ENCODE assay signal across 15 cellular contexts in the genomic region with DNA sequence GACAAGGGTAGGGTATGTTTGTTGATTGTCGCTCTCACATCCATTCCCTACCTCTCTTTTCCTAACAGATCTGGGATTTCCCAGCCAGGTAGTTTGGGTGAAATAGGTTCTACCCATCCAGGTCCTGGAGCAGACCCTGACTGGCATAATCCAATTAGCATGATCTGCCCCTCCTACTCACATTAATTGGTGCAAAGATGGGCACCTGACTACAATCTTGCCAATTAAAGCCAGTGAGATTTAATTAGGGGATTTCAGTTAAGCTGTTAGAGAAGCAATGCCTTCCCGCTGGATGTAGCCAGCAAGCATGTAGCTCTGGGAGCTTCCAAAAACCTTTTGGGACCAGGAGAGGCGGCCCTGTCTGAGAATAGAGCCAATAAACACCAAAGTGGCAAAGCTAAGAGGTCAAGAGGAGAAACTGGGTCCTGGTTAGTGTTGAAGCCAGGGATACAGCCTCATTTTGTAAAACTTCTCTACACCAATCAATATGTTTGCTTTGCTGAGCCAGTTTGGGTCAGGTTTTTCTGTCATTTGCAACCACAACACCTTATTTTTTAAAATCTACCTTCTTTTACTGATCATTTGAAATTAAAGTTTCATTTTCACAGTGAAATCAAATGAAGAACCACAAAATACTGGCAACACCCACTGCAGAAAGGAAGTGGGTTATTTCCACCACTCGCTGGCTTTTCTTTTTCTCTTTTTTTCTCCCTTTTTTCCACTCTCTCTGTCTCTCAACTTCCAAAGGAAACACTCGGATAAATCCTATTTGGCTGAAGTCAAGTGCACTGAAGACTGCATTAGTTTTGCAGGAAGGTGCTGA. TPM values are rescaled to one million over a fixed set of nuclear protein-coding genes. Genes with fewer than 3 reads are reported as not detected.
DNase-seq lines count a peak whose midpoint lies in the region; ATAC-seq and TF ChIP-seq lines count a peak whose summit lies in the region.
"Had no signal": no experiment of that assay in that cellular context is flagged by ENCODE, and none has a peak within 500 bp of the region (broad histone marks: within the 10 kb centered on the region; RNA-seq: fewer than 3 reads in every experiment).

No MANE protein-coding gene starts in this region.

- ATAC-seq in stimulated activated naive CD8-positive, alpha-beta T cell treated with anti-CD3 and anti-CD28 coated beads, Interleukin-15, Interleukin-2, amounts not matched to agents 100 U/mL and 50 U/mL, for 24 hours: no peak
- ATAC-seq in heart left ventricle (no peak), heart right ventricle (no peak)
- ATAC-seq: mucosa of descending colon, psoas muscle had no signal

- peak overlapping the region; percentile 81 for H3K27ac Mint-ChIP-seq in stimulated activated naive CD8-positive, alpha-beta T cell treated with anti-CD3 and anti-CD28 coated beads, Interleukin-15, Interleukin-2, amounts not matched to agents 100 ng/mL and 50 ng/mL, for 24 hours
- H3K27ac Mint-ChIP-seq in dendritic cell treated with granulocyte-macrophage colony-stimulating factor and Interleukin-4, amounts not matched to agents 40 ng/mL and 50 ng/mL, for 4 days: peak overlapping the region; percentile 43
- H3K27ac Mint-ChIP-seq: brain had no signal

- peaks cover 2% of the 10 kb centered on the region for H4K20me1 ChIP-seq in OCI-LY7 (ENCODE audit: insufficient read depth, low read length)

- no peaks in the 10 kb centered on the region for H3K27me3 Mint-ChIP-seq in stimulated activated naive CD8-positive, alpha-beta T cell treated with anti-CD3 and anti-CD28 coated beads, Interleukin-15, Interleukin-2, amounts not matched to agents 100 ng/mL and 50 ng/mL, for 24 hours
- H3K27me3 Mint-ChIP-seq in dendritic cell treated with granulocyte-macrophage colony-stimulating factor and Interleukin-4, amounts not matched to agents 40 ng/mL and 50 ng/mL, for 4 days: peaks cover 8% of the 10 kb centered on the region

- H3K79me2 ChIP-seq in OCI-LY7 (ENCODE audit: insufficient read depth, low read depth, low read length): peaks cover 12% of the 10 kb centered on the region; the same call in 1 of the 2 replicates

- H3K9me3 Mint-ChIP-seq in stimulated activated naive CD8-positive, alpha-beta T cell treated with anti-CD3 and anti-CD28 coated beads, Interleukin-15, Interleukin-2, amounts not matched to agents 100 ng/mL and 50 ng/mL, for 24 hours: no peaks in the 10 kb centered on the region
- no peaks in the 10 kb centered on the region for H3K9me3 Mint-ChIP-seq in dendritic cell treated with granulocyte-macrophage colony-stimulating factor and Interleukin-4, amounts not matched to agents 40 ng/mL and 50 ng/mL, for 4 days

- peak overlapping the region; percentile 35 for H3K4me3 ChIP-seq in OCI-LY7 (ENCODE audit: low read depth, low read length, poor library complexity, severe bottlenecking)
- H3K4me3 ChIP-seq in heart left ventricle: peak overlapping the region in 1 of 12 donors; percentile 4
- H3K4me3 ChIP-seq in heart right ventricle: no peak overlapping the region
- H3K4me3 ChIP-seq: HAP-1, mucosa of descending colon, psoas muscle had no signal

- BruUV-seq in OCI-LY7 (replicated peaks; lab: Mats Ljungman, UMichigan): no TSS peak

- peak overlapping the region; percentile 62 for H3K4me3 Mint-ChIP-seq in stimulated activated naive CD8-positive, alpha-beta T cell treated with anti-CD3 and anti-CD28 coated beads, Interleukin-15, Interleukin-2, amounts not matched to agents 100 ng/mL and 50 ng/mL, for 24 hours
- H3K4me3 Mint-ChIP-seq in dendritic cell treated with granulocyte-macrophage colony-stimulating factor and Interleukin-4, amounts not matched to agents 40 ng/mL and 50 ng/mL, for 4 days: no peak overlapping the region

- TF ChIP-seq CTCF in OCI-LY7 (conservative IDR thresholded peaks at IDR 0.05; ENCODE audit: low read length) (no peak), heart left ventricle (IDR thresholded peaks at IDR 0.05) (no peak), heart right ventricle (IDR thresholded peaks at IDR 0.05) (no peak)

- WGBS in heart left ventricle, 4 donors: 77 to 89% (median 86%) methylated on average over 5 of the region's 5 CpGs
- 79 to 90% methylated on average over 5 of the region's 5 CpGs for WGBS in heart right ventricle, 2 donors

- TF ChIP-seq POLR2A in heart left ventricle (IDR thresholded peaks at IDR 0.05): no peak

- H3K27me3 ChIP-seq in heart left ventricle: no peaks in the 10 kb centered on the region
- H3K27me3 ChIP-seq in heart right ventricle: no peaks in the 10 kb centered on the region

- CTCF ChIA-PET in OCI-LY7 (lab: Charles Lee; ENCODE audit: unreplicated experiment): no interaction called here

- POLR2A ChIA-PET in OCI-LY7 (lab: Charles Lee): interaction anchor here (0.6 to 1.7 kb wide), 10 partner anchors 21 to 525 kb away, joined by 3 to 7 read pairs (median 4); no protein-coding TSS in a partner anchor

- H3K4me1 ChIP-seq in OCI-LY7 (ENCODE audit: insufficient read depth, low read length, poor library complexity, severe bottlenecking): peaks cover 65% of the 10 kb centered on the region
- H3K4me1 ChIP-seq in heart left ventricle: peaks cover 0 to 45% (median 6%) of the 10 kb centered on the region in 12 donors
- H3K4me1 ChIP-seq in heart right ventricle: peaks cover 0 to 52% (median 9%) of the 10 kb centered on the region in 9 donors

- H3K36me3 Mint-ChIP-seq in stimulated activated naive CD8-positive, alpha-beta T cell treated with anti-CD3 and anti-CD28 coated beads, Interleukin-15, Interleukin-2, amounts not matched to agents 100 ng/mL and 50 ng/mL, for 24 hours (ENCODE audit: low read depth): peaks cover 3% of the 10 kb centered on the region
- peaks cover 6% of the 10 kb centered on the region for H3K36me3 Mint-ChIP-seq in dendritic cell treated with granulocyte-macrophage colony-stimulating factor and Interleukin-4, amounts not matched to agents 40 ng/mL and 50 ng/mL, for 4 days (ENCODE audit: low read depth)
- H3K36me3 Mint-ChIP-seq: brain had no signal

- intact Hi-C loops in OCI-LY7 (cut with micrococcal nuclease; ENCODE audit: unreplicated experiment) (loop anchor here (2.0 to 10.0 kb wide), 6 partner anchors 107 to 913 kb away; partner anchors contain the start of gene RMC1), heart left ventricle (cut with DNase I) (loop anchor here in 5 of 10 donors (5.0 to 10.0 kb wide), 5 partner anchors 53 to 106 kb away; no protein-coding TSS in a partner anchor), heart right ventricle (cut with DNase I) (loop anchor here in 1 of 10 donors (10.0 kb wide), 1 partner anchor 103 kb away; no protein-coding TSS in a partner anchor)
- intact Hi-C loops in dendritic cell treated with granulocyte-macrophage colony-stimulating factor and Interleukin-4, amounts not matched to agents 40 ng/mL and 50 ng/mL, for 4 days (cut with micrococcal nuclease): no loop called here

- H3K9me3 ChIP-seq in OCI-LY7 (ENCODE audit: low read length): no peaks in the 10 kb centered on the region
- H3K9me3 ChIP-seq in heart left ventricle: no peaks in the 10 kb centered on the region
- no peaks in the 10 kb centered on the region for H3K9me3 ChIP-seq in heart right ventricle
- H3K9me3 ChIP-seq: HAP-1, mucosa of descending colon, psoas muscle had no signal

- H3K27ac ChIP-seq in OCI-LY7 (ENCODE audit: low read depth, low read length, poor library complexity, severe bottlenecking) (peak overlapping the region; percentile 98), heart left ventricle (peak overlapping the region in 1 of 12 donors; percentile 90), heart right ventricle (peak overlapping the region in 1 of 10 donors; percentile 77)
- H3K27ac ChIP-seq: psoas muscle had no signal

- H3K9me2 ChIP-seq in OCI-LY7 (ENCODE audit: insufficient read depth, low read length): no peaks in the 10 kb centered on the region

- H3K4me1 Mint-ChIP-seq in stimulated activated naive CD8-positive, alpha-beta T cell treated with anti-CD3 and anti-CD28 coated beads, Interleukin-15, Interleukin-2, amounts not matched to agents 100 ng/mL and 50 ng/mL, for 24 hours (ENCODE audit: low read depth): peaks cover 73% of the 10 kb centered on the region
- H3K4me1 Mint-ChIP-seq in dendritic cell treated with granulocyte-macrophage colony-stimulating factor and Interleukin-4, amounts not matched to agents 40 ng/mL and 50 ng/mL, for 4 days (ENCODE audit: low read depth): peaks cover 48% of the 10 kb centered on the region

- peak overlapping the region; percentile 74 for H3K4me2 ChIP-seq in OCI-LY7 (ENCODE audit: low read length)

- H3K36me3 ChIP-seq in OCI-LY7 (ENCODE audit: insufficient read depth, low read length) (no peaks in the 10 kb centered on the region), heart left ventricle (no peaks in the 10 kb centered on the region), heart right ventricle (no peaks in the 10 kb centered on the region)
- H3K36me3 ChIP-seq: HAP-1 had no signal

- H2AFZ ChIP-seq in OCI-LY7 (ENCODE audit: low read length): peak overlapping the region; percentile 90

- DNase-seq in stimulated activated naive CD8-positive, alpha-beta T cell treated with anti-CD3 and anti-CD28 coated beads, Interleukin-15, Interleukin-2, amounts not matched to agents 100 U/mL and 50 U/mL, for 24 hours: no peak
- peak; percentile 62 for DNase-seq in OCI-LY7 (ENCODE audit: low spot score)
- DNase-seq in heart left ventricle: no peak
- DNase-seq in mesenteric fat pad (ENCODE audit: low spot score): no peak
- no peak for DNase-seq in heart right ventricle
- no peak for DNase-seq in COR-L47 (lab: John Stamatoyannopoulos, UW)
- DNase-seq: activated CD8-positive, alpha-beta memory T cell treated with anti-CD3 and anti-CD28 coated beads, Interleukin-2, amount 50 U/mL, for 4 hours; C1 segment of cervical spinal cord; mucosa of descending colon; NCI-H1048; psoas muscle had no signal

RNA-seq across cellular contexts. Expression of gene TTC39C, which starts 3.2 kb away (rescaled TPM):
- 31.4 and 33.4 TPM in 2 replicates for total RNA-seq in OCI-LY7 (2014; rRNA removed; shearing (Covaris generic))
- total RNA-seq in OCI-LY7 (2022) (47.0 TPM in 2 replicates), heart left ventricle (10 to 100 TPM in 1 of 9 donors, 1 to 10 TPM in 8; 2.7 to 12.8 (median 4.8) TPM), mesenteric fat pad (46.7 TPM), heart right ventricle (1 to 10 TPM; 3.5 to 8.1 (median 5.2) TPM)
- polyA plus RNA-seq in heart left ventricle (1 to 10 TPM; 2.3 to 3.0 TPM), heart right ventricle (1 to 10 TPM; 3.5 to 6.4 TPM)
